Comparison of ENCODE assay signal across 1 cellular context in the genomic region with DNA sequence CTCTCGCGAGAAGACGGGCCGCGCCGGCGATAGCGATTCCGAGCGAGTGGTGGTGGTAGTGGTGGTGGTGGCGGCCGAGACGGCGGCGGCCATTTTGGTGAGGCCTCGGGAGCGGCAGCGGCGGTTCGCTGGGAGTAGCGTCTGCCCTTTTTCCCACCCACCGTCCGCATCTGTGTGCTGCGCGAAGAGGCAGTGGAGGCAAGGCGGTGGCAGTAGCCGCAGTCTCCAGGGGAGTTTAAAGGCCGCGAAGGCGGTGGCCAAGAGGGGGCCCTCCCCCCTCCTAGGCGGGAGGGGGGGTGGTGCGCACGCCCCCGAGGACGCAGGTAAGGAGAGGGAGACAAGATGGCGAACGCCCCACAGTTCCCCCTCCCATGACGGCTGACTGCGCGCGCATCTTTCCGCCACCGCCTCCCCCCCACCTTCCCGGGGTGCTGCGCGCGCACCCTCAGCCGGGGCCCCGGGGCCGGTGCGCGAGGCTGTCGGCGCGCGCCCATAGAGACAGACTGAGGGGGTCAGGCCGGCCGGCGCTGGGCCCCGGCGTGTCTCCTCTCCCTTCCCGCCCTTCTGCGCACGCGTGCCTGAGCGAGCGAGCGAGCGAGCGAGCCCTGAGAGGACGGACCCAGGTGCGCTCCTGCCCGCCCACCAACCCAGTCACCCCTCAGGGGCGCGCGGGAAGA.
TF ChIP-seq lines count a peak whose summit lies in the region.

No MANE protein-coding gene starts in this region.

TF ChIP-seq in HepG2, 621 proteins besides CTCF, POLR2A, EP300 and RAD21 (continued from another document and continues in another):
- peak; percentile 99 for TF ChIP-seq ARNT2 (CRISPR knock-in tag; IDR thresholded peaks at IDR 0.05; ENCODE audit: low read depth)
- TF ChIP-seq ZNF883 (CRISPR knock-in tag; IDR thresholded peaks at IDR 0.05; ENCODE audit: not compliant biosample characterization) = peak; percentile 18
- TF ChIP-seq ZNF33B (CRISPR knock-in tag; IDR thresholded peaks at IDR 0.05) = no peak
- TF ChIP-seq, protein P1, sequence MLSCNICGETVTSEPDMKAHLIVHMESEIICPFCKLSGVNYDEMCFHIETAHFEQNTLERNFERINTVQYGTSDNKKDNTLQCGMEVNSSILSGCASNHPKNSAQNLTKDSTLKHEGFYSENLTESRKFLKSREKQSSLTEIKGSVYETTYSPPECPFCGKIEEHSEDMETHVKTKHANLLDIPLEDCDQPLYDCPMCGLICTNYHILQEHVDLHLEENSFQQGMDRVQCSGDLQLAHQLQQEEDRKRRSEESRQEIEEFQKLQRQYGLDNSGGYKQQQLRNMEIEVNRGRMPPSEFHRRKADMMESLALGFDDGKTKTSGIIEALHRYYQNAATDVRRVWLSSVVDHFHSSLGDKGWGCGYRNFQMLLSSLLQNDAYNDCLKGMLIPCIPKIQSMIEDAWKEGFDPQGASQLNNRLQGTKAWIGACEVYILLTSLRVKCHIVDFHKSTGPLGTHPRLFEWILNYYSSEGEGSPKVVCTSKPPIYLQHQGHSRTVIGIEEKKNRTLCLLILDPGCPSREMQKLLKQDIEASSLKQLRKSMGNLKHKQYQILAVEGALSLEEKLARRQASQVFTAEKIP (CRISPR knock-in tag; IDR thresholded peaks at IDR 0.05; ENCODE audit: borderline replicate concordance) = no peak
- TF ChIP-seq, protein P2, sequence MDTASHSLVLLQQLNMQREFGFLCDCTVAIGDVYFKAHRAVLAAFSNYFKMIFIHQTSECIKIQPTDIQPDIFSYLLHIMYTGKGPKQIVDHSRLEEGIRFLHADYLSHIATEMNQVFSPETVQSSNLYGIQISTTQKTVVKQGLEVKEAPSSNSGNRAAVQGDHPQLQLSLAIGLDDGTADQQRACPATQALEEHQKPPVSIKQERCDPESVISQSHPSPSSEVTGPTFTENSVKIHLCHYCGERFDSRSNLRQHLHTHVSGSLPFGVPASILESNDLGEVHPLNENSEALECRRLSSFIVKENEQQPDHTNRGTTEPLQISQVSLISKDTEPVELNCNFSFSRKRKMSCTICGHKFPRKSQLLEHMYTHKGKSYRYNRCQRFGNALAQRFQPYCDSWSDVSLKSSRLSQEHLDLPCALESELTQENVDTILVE (CRISPR knock-in tag; IDR thresholded peaks at IDR 0.05) = peak; percentile 96
- TF ChIP-seq MBNL3 (CRISPR knock-in tag; conservative IDR thresholded peaks at IDR 0.05) = no peak
- peak; percentile 26 for TF ChIP-seq MXI1 (IDR thresholded peaks at IDR 0.05; ENCODE audit: borderline replicate concordance, low read depth, low read length)
- TF ChIP-seq NBN (conservative IDR thresholded peaks at IDR 0.05) = 0 out of 2 replicates have a peak, but pooled peaks have one; percentile 71
- TF ChIP-seq SP1 (IDR thresholded peaks at IDR 0.05) = peak; percentile 96
- TF ChIP-seq SP1 (CRISPR knock-in tag; IDR thresholded peaks at IDR 0.05) = peak; percentile 77
- TF ChIP-seq, protein P3, sequence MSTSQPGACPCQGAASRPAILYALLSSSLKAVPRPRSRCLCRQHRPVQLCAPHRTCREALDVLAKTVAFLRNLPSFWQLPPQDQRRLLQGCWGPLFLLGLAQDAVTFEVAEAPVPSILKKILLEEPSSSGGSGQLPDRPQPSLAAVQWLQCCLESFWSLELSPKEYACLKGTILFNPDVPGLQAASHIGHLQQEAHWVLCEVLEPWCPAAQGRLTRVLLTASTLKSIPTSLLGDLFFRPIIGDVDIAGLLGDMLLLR (CRISPR knock-in tag; IDR thresholded peaks at IDR 0.05) = no peak
- TF ChIP-seq ZSCAN12 (CRISPR knock-in tag; IDR thresholded peaks at IDR 0.05) = 0 out of 2 replicates have a peak, but pooled peaks have one; percentile 21
- 0 out of 2 replicates have a peak, but pooled peaks have one; percentile 6 for TF ChIP-seq TOE1 (CRISPR knock-in tag; IDR thresholded peaks at IDR 0.05)
- 0 out of 2 replicates have a peak, but pooled peaks have one; percentile 49 for TF ChIP-seq CEBPG (CRISPR knock-in tag; IDR thresholded peaks at IDR 0.05)
- peak; percentile 98 for TF ChIP-seq SPEN (CRISPR knock-in tag; IDR thresholded peaks at IDR 0.05; ENCODE audit: low read depth)
- TF ChIP-seq NRL (CRISPR knock-in tag; IDR thresholded peaks at IDR 0.05; ENCODE audit: borderline replicate concordance) = peak; percentile 64; the same call in 1 of the 2 replicates
- TF ChIP-seq, protein P4, sequence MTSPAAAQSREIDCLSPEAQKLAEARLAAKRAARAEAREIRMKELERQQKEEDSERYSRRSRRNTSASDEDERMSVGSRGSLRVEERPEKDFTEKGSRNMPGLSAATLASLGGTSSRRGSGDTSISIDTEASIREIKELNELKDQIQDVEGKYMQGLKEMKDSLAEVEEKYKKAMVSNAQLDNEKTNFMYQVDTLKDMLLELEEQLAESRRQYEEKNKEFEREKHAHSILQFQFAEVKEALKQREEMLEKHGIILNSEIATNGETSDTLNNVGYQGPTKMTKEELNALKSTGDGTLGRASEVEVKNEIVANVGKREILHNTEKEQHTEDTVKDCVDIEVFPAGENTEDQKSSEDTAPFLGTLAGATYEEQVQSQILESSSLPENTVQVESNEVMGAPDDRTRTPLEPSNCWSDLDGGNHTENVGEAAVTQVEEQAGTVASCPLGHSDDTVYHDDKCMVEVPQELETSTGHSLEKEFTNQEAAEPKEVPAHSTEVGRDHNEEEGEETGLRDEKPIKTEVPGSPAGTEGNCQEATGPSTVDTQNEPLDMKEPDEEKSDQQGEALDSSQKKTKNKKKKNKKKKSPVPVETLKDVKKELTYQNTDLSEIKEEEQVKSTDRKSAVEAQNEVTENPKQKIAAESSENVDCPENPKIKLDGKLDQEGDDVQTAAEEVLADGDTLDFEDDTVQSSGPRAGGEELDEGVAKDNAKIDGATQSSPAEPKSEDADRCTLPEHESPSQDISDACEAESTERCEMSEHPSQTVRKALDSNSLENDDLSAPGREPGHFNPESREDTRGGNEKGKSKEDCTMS (CRISPR knock-in tag; conservative IDR thresholded peaks at IDR 0.05) = peak; percentile 60; the same call in 1 of the 2 replicates
- TF ChIP-seq ZNF296 (CRISPR knock-in tag; conservative IDR thresholded peaks at IDR 0.05) = no peak
- 0 out of 2 replicates have a peak, but pooled peaks have one; percentile 67 for TF ChIP-seq ZNF367 (CRISPR knock-in tag; IDR thresholded peaks at IDR 0.05; ENCODE audit: borderline replicate concordance)
- no peak for TF ChIP-seq ZNF180 (CRISPR knock-in tag; IDR thresholded peaks at IDR 0.05; ENCODE audit: borderline replicate concordance, low read depth)
- no peak for TF ChIP-seq SATB2 (CRISPR knock-in tag; IDR thresholded peaks at IDR 0.05)
- TF ChIP-seq ZNF337 (CRISPR knock-in tag; IDR thresholded peaks at IDR 0.05; ENCODE audit: borderline replicate concordance, low read depth) = no peak
- TF ChIP-seq TBP (CRISPR knock-in tag; IDR thresholded peaks at IDR 0.05) = no peak
- peak; percentile 86 for TF ChIP-seq POLR2AphosphoS5 (IDR thresholded peaks at IDR 0.05; ENCODE audit: low read depth, low read length)
- TF ChIP-seq, protein P5, sequence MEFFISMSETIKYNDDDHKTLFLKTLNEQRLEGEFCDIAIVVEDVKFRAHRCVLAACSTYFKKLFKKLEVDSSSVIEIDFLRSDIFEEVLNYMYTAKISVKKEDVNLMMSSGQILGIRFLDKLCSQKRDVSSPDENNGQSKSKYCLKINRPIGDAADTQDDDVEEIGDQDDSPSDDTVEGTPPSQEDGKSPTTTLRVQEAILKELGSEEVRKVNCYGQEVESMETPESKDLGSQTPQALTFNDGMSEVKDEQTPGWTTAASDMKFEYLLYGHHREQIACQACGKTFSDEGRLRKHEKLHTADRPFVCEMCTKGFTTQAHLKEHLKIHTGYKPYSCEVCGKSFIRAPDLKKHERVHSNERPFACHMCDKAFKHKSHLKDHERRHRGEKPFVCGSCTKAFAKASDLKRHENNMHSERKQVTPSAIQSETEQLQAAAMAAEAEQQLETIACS (CRISPR knock-in tag; IDR thresholded peaks at IDR 0.05) = no peak; the same call in 1 of the 2 replicates
- TF ChIP-seq, protein P6, sequence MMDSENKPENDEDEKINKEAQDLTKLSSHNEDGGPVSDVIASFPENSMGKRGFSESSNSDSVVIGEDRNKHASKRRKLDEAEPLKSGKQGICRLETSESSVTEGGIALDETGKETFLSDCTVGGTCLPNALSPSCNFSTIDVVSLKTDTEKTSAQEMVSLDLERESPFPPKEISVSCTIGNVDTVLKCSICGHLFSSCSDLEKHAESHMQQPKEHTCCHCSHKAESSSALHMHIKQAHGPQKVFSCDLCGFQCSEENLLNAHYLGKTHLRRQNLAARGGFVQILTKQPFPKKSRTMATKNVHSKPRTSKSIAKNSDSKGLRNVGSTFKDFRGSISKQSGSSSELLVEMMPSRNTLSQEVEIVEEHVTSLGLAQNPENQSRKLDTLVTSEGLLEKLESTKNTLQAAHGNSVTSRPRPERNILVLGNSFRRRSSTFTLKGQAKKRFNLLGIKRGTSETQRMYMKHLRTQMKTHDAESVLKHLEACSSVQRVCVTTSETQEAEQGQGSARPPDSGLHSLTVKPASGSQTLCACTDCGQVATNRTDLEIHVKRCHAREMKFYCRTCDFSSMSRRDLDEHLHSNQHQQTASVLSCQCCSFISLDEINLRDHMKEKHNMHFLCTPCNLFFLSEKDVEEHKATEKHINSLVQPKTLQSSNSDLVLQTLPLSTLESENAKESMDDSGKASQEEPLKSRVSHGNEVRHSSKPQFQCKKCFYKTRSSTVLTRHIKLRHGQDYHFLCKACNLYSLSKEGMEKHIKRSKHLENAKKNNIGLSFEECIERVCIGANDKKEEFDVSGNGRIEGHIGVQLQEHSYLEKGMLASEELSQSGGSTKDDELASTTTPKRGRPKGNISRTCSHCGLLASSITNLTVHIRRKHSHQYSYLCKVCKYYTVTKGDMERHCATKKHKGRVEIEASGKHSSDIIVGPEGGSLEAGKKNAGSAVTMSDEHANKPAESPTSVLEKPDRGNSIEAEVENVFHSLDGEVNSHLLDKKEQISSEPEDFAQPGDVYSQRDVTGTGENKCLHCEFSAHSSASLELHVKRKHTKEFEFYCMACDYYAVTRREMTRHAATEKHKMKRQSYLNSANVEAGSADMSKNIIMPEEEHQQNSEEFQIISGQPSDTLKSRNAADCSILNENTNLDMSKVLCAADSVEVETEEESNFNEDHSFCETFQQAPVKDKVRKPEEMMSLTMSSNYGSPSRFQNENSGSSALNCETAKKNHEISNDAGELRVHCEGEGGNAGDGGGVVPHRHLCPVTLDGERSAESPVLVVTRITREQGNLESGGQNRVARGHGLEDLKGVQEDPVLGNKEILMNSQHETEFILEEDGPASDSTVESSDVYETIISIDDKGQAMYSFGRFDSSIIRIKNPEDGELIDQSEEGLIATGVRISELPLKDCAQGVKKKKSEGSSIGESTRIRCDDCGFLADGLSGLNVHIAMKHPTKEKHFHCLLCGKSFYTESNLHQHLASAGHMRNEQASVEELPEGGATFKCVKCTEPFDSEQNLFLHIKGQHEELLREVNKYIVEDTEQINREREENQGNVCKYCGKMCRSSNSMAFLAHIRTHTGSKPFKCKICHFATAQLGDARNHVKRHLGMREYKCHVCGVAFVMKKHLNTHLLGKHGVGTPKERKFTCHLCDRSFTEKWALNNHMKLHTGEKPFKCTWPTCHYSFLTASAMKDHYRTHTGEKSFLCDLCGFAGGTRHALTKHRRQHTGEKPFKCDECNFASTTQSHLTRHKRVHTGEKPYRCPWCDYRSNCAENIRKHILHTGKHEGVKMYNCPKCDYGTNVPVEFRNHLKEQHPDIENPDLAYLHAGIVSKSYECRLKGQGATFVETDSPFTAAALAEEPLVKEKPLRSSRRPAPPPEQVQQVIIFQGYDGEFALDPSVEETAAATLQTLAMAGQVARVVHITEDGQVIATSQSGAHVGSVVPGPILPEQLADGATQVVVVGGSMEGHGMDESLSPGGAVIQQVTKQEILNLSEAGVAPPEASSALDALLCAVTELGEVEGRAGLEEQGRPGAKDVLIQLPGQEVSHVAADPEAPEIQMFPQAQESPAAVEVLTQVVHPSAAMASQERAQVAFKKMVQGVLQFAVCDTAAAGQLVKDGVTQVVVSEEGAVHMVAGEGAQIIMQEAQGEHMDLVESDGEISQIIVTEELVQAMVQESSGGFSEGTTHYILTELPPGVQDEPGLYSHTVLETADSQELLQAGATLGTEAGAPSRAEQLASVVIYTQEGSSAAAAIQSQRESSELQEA (CRISPR knock-in tag; IDR thresholded peaks at IDR 0.05; ENCODE audit: not compliant biosample characterization) = peak; percentile 96
- TF ChIP-seq, protein P7, sequence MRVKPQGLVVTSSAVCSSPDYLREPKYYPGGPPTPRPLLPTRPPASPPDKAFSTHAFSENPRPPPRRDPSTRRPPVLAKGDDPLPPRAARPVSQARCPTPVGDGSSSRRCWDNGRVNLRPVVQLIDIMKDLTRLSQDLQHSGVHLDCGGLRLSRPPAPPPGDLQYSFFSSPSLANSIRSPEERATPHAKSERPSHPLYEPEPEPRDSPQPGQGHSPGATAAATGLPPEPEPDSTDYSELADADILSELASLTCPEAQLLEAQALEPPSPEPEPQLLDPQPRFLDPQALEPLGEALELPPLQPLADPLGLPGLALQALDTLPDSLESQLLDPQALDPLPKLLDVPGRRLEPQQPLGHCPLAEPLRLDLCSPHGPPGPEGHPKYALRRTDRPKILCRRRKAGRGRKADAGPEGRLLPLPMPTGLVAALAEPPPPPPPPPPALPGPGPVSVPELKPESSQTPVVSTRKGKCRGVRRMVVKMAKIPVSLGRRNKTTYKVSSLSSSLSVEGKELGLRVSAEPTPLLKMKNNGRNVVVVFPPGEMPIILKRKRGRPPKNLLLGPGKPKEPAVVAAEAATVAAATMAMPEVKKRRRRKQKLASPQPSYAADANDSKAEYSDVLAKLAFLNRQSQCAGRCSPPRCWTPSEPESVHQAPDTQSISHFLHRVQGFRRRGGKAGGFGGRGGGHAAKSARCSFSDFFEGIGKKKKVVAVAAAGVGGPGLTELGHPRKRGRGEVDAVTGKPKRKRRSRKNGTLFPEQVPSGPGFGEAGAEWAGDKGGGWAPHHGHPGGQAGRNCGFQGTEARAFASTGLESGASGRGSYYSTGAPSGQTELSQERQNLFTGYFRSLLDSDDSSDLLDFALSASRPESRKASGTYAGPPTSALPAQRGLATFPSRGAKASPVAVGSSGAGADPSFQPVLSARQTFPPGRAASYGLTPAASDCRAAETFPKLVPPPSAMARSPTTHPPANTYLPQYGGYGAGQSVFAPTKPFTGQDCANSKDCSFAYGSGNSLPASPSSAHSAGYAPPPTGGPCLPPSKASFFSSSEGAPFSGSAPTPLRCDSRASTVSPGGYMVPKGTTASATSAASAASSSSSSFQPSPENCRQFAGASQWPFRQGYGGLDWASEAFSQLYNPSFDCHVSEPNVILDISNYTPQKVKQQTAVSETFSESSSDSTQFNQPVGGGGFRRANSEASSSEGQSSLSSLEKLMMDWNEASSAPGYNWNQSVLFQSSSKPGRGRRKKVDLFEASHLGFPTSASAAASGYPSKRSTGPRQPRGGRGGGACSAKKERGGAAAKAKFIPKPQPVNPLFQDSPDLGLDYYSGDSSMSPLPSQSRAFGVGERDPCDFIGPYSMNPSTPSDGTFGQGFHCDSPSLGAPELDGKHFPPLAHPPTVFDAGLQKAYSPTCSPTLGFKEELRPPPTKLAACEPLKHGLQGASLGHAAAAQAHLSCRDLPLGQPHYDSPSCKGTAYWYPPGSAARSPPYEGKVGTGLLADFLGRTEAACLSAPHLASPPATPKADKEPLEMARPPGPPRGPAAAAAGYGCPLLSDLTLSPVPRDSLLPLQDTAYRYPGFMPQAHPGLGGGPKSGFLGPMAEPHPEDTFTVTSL (CRISPR knock-in tag; IDR thresholded peaks at IDR 0.05; ENCODE audit: borderline replicate concordance) = 0 out of 2 replicates have a peak, but pooled peaks have one; percentile 9
